ENCODE assay signal across 1 cellular context in genomic region chr5:177409043-177409801, GRCh38.
TF ChIP-seq lines count a peak whose summit lies in the region.

Gene F12 (minus strand): TSS chr5:177409564. CDS start chr5:177409527, 37 bp downstream.

TF ChIP-seq in HepG2, 621 proteins besides CTCF, POLR2A, EP300 and RAD21 (continued from another document and continues in another):
- no peak for TF ChIP-seq TEF (CRISPR knock-in tag; IDR thresholded peaks at IDR 0.05)
- TF ChIP-seq ZBTB7B (CRISPR knock-in tag; IDR thresholded peaks at IDR 0.05), result no peak
- TF ChIP-seq ZZZ3 (CRISPR knock-in tag; IDR thresholded peaks at IDR 0.05; ENCODE audit: borderline replicate concordance), result no peak
- peak; percentile 47; the same call in 1 of the 2 replicates for TF ChIP-seq TBX2 (CRISPR knock-in tag; IDR thresholded peaks at IDR 0.05; ENCODE audit: borderline replicate concordance)
- TF ChIP-seq ZNF792 (CRISPR knock-in tag; IDR thresholded peaks at IDR 0.05), result no peak
- TF ChIP-seq AGO2 (optimal IDR thresholded peaks at IDR 0.05; ENCODE audit: low read depth, low read length), result no peak
- no peak for TF ChIP-seq RBFOX2 (IDR thresholded peaks at IDR 0.05; ENCODE audit: low read depth, low read length)
- TF ChIP-seq KAT7 (CRISPR knock-in tag; IDR thresholded peaks at IDR 0.05; ENCODE audit: borderline replicate concordance), result no peak
- TF ChIP-seq YY1 (IDR thresholded peaks at IDR 0.05; ENCODE audit: insufficient read depth, insufficient replicate concordance, low read depth, low read length), result no peak
- TF ChIP-seq CREM (IDR thresholded peaks at IDR 0.05), result no peak
- no peak for TF ChIP-seq CREM (CRISPR knock-in tag; IDR thresholded peaks at IDR 0.05)
- no peak for TF ChIP-seq ZNF552 (CRISPR knock-in tag; IDR thresholded peaks at IDR 0.05; ENCODE audit: borderline replicate concordance)
- no peak for TF ChIP-seq ZNF562 (CRISPR knock-in tag; IDR thresholded peaks at IDR 0.05; ENCODE audit: borderline replicate concordance)
- no peak for TF ChIP-seq ZBTB26 (CRISPR knock-in tag; IDR thresholded peaks at IDR 0.05; ENCODE audit: borderline replicate concordance)
- 0 out of 2 replicates have a peak, but pooled peaks have one; percentile 11 for TF ChIP-seq PATZ1 (CRISPR knock-in tag; IDR thresholded peaks at IDR 0.05)
- TF ChIP-seq EEA1 (CRISPR knock-in tag; IDR thresholded peaks at IDR 0.05; ENCODE audit: borderline replicate concordance), result no peak
- TF ChIP-seq UBTF (CRISPR knock-in tag; IDR thresholded peaks at IDR 0.05), result peak; percentile 42; the same call in 1 of the 2 replicates
- no peak for TF ChIP-seq NFYB (CRISPR knock-in tag; IDR thresholded peaks at IDR 0.05)
- no peak for TF ChIP-seq ZBTB14 (CRISPR knock-in tag; IDR thresholded peaks at IDR 0.05)
- no peak for TF ChIP-seq PHF20 (CRISPR knock-in tag; IDR thresholded peaks at IDR 0.05)
- peak; percentile 78 for TF ChIP-seq PHF21A (CRISPR knock-in tag; IDR thresholded peaks at IDR 0.05)
- TF ChIP-seq MIXL1 (CRISPR knock-in tag; IDR thresholded peaks at IDR 0.05), result no peak
- no peak for TF ChIP-seq MXD3 (CRISPR knock-in tag; IDR thresholded peaks at IDR 0.05)
- TF ChIP-seq ZNF264 (CRISPR knock-in tag; IDR thresholded peaks at IDR 0.05), result no peak
- no peak for TF ChIP-seq ZNF142 (CRISPR knock-in tag; IDR thresholded peaks at IDR 0.05)
- TF ChIP-seq GLMP (CRISPR knock-in tag; IDR thresholded peaks at IDR 0.05; ENCODE audit: borderline replicate concordance), result no peak
- TF ChIP-seq ZFP62 (CRISPR knock-in tag; IDR thresholded peaks at IDR 0.05), result no peak
- TF ChIP-seq TAF1 (CRISPR knock-in tag; IDR thresholded peaks at IDR 0.05), result no peak
- TF ChIP-seq HDAC6 (IDR thresholded peaks at IDR 0.05; ENCODE audit: low read depth, low read length), result no peak
- TF ChIP-seq CREBL2 (CRISPR knock-in tag; IDR thresholded peaks at IDR 0.05; ENCODE audit: borderline replicate concordance), result no peak
- no peak for TF ChIP-seq ZNF275 (CRISPR knock-in tag; IDR thresholded peaks at IDR 0.05; ENCODE audit: borderline replicate concordance)
- TF ChIP-seq ZHX1 (CRISPR knock-in tag; IDR thresholded peaks at IDR 0.05; ENCODE audit: low read depth), result 0 out of 2 replicates have a peak, but pooled peaks have one; percentile 27
- TF ChIP-seq ZSCAN29 (CRISPR knock-in tag; conservative IDR thresholded peaks at IDR 0.05), result no peak
- no peak for TF ChIP-seq CCAR2 (optimal IDR thresholded peaks at IDR 0.05; ENCODE audit: low read depth, low read length)
- TF ChIP-seq KLF16 (CRISPR knock-in tag; IDR thresholded peaks at IDR 0.05), result no peak
- peak; percentile 91 for TF ChIP-seq ONECUT2 (CRISPR knock-in tag; IDR thresholded peaks at IDR 0.05)
- 0 out of 2 replicates have a peak, but pooled peaks have one; percentile 25 for TF ChIP-seq KAT2B (IDR thresholded peaks at IDR 0.05; ENCODE audit: borderline replicate concordance, low read depth, low read length)
- TF ChIP-seq DR1 (CRISPR knock-in tag; IDR thresholded peaks at IDR 0.05), result no peak
- TF ChIP-seq ZNF749 (CRISPR knock-in tag; IDR thresholded peaks at IDR 0.05; ENCODE audit: borderline replicate concordance), result no peak
- no peak for TF ChIP-seq ZFP91 (CRISPR knock-in tag; IDR thresholded peaks at IDR 0.05; ENCODE audit: borderline replicate concordance)
